ENCODE assay signal across 14 cellular contexts in genomic region chr21:39568380-39568779, GRCh38. TPM values are rescaled to one million over a fixed set of nuclear protein-coding genes. Genes with fewer than 3 reads are reported as not detected.
"Had no signal": no experiment of that assay in that cellular context is flagged by ENCODE, and none has a peak within 500 bp of the region (broad histone marks: within the 10 kb centered on the region; RNA-seq: fewer than 3 reads in every experiment).

No MANE protein-coding gene starts in this region.

- H3K27me3 ChIP-seq: cardiac muscle cell, foreskin keratinocyte, left lung, tibial nerve, vagina had no signal

- ATAC-seq: foreskin keratinocyte; left lung; psoas muscle; sciatic nerve; stimulated activated memory B cell treated with anti-CD40 and anti-IgM and Interleukin-4, amounts not matched to agents 10 μg/mL and 1 μg/mL and 100 μg/mL, for 72 hours had no signal

- H3K36me3 ChIP-seq: cardiac muscle cell, left lung, spleen, tibial nerve, vagina, WERI-Rb-1 had no signal

- H3K4me3 ChIP-seq: cardiac muscle cell, left lung, psoas muscle, spleen, tibial nerve, vagina had no signal

- DNase-seq: activated CD4-positive, alpha-beta T cell treated with anti-CD3 and anti-CD28 coated beads for 48 hours; activated naive CD4-positive, alpha-beta T cell treated with anti-CD3 and anti-CD28 coated beads for 36 hours; left lung; occipital lobe; psoas muscle; spleen; stimulated activated CD4-positive, alpha-beta T cell treated with anti-CD3 and anti-CD28 coated beads, Interleukin-1b, Interleukin-23, amount 100 ng/mL, for 48 hours; WERI-Rb-1 had no signal

RNA-seq across cellular contexts. Expression of gene B3GALT5, which starts 44.4 kb away (rescaled TPM):
- total RNA-seq: activated naive CD4-positive, alpha-beta T cell treated with anti-CD3 and anti-CD28 coated beads for 36 hours; foreskin keratinocyte; sciatic nerve; tibial nerve had no signal
